ENCODE assay signal across 11 cellular contexts in genomic region chrX:73823473-73824004, GRCh38. TPM values are rescaled to one million over a fixed set of nuclear protein-coding genes. Genes with fewer than 3 reads are reported as not detected.
"Had no signal": no experiment of that assay in that cellular context is flagged by ENCODE, and none has a peak within 500 bp of the region (broad histone marks: within the 10 kb centered on the region; RNA-seq: fewer than 3 reads in every experiment).

No MANE protein-coding gene starts in this region.

- H3K9ac ChIP-seq: GM23248 had no signal

- H3K4me3 ChIP-seq: GM23248, GM23338, HAP-1 had no signal

- DNase-seq: GOT3, H7, H9, HCEC 1CT, HFFc6 had no signal

- H3K9me3 ChIP-seq: HAP-1 had no signal

- H2AFZ ChIP-seq: GM23248, GM23338 had no signal

- H3K4me2 ChIP-seq: GM23338 had no signal

- H3K27ac Mint-ChIP-seq: GM23338, H9, HFFc6 had no signal

- H3K9me3 Mint-ChIP-seq: GM23338, H9, HFFc6 had no signal

- ATAC-seq: GM23338, HCT116 had no signal

- H3K27ac ChIP-seq: GM23248 had no signal

- H3K4me1 ChIP-seq: HAP-1 had no signal

- H3K4me1 Mint-ChIP-seq: GM23338 had no signal

- H3K4me3 Mint-ChIP-seq: GM23338, H9, HFFc6 had no signal

- FAIRE-seq: H54 had no signal

- H3K36me3 ChIP-seq: HAP-1 had no signal

RNA-seq across cellular contexts. Expression of gene XIST, which starts 29.0 kb away (rescaled TPM):
- total RNA-seq: GM23248, H4, H7, HFFc6 had no signal
- polyA plus RNA-seq: GM23248 had no signal
